9 cellular contexts compared by ENCODE assay signal in genomic region chr1:161021959-161022332, GRCh38. TPM values are rescaled to one million over a fixed set of nuclear protein-coding genes. Genes with fewer than 3 reads are reported as not detected.
DNase-seq lines count a peak whose midpoint lies in the region; ATAC-seq and TF ChIP-seq lines count a peak whose summit lies in the region.
"Had no signal": no experiment of that assay in that cellular context is flagged by ENCODE, and none has a peak within 500 bp of the region (broad histone marks: within the 10 kb centered on the region; RNA-seq: fewer than 3 reads in every experiment).

No MANE protein-coding gene starts in this region.

- H3K9me3 ChIP-seq in iPS-18c (ENCODE audit: control insufficient read depth, insufficient read depth, low read length) (no peaks in the 10 kb centered on the region), transverse colon (no peaks in the 10 kb centered on the region)

- peak overlapping the region; percentile 60; the same call in 1 of the 2 replicates for H3K4me3 ChIP-seq in iPS-18c (ENCODE audit: insufficient read depth, low read depth, low read length)
- peak overlapping the region in 3 of 4 donors; percentile 50 to 58 (median 51) for H3K4me3 ChIP-seq in transverse colon

- no peaks in the 10 kb centered on the region for H3K27me3 ChIP-seq in transverse colon

- no peak overlapping the region for H3K27ac Mint-ChIP-seq in activated T-cell treated with anti-CD3 and anti-CD28 coated beads, Interleukin-2, amount 50 U/mL, for 24 hours
- H3K27ac Mint-ChIP-seq in activated CD4-positive, alpha-beta memory T cell treated with anti-CD3 and anti-CD28 coated beads, Interleukin-2, amount 10 ng/mL, durations not matched to agents 7 days and 5 days: no peak overlapping the region

- no peak for ATAC-seq in Right ventricle myocardium superior (ENCODE audit: poor library complexity)

- TF ChIP-seq EP300 in transverse colon (IDR thresholded peaks at IDR 0.05; ENCODE audit: low read depth): no peak

- H3K4me1 ChIP-seq in transverse colon: peaks cover 0 to 35% (median 24%) of the 10 kb centered on the region in 4 donors

- no peak for DNase-seq in activated T-cell treated with anti-CD3 and anti-CD28 coated beads, Interleukin-2, amount 50 U/mL, for 24 hours
- no peak for DNase-seq in activated T-cell treated with anti-CD3 and anti-CD28 coated beads, Interleukin-2, amount 50 U/mL, for 48 hours
- DNase-seq in activated CD4-positive, alpha-beta memory T cell treated with anti-CD3 and anti-CD28 coated beads, Interleukin-2, amount 10 ng/mL, durations not matched to agents 7 days and 5 days: no peak
- DNase-seq in transverse colon: no peak
- no peak for DNase-seq in Right ventricle myocardium superior
- DNase-seq in SIG-M5 treated with dmso at 0.1 percent for 504 hours (lab: John Stamatoyannopoulos, UW; ENCODE audit: unreplicated experiment): no peak
- DNase-seq in GDM1 (lab: John Stamatoyannopoulos, UW): no peak
- DNase-seq: foreskin fibroblast had no signal

- H3K27me3 Mint-ChIP-seq in activated T-cell treated with anti-CD3 and anti-CD28 coated beads, Interleukin-2, amount 50 U/mL, for 24 hours: no peaks in the 10 kb centered on the region
- H3K27me3 Mint-ChIP-seq in activated CD4-positive, alpha-beta memory T cell treated with anti-CD3 and anti-CD28 coated beads, Interleukin-2, amount 10 ng/mL, durations not matched to agents 7 days and 5 days: peaks cover 4% of the 10 kb centered on the region

- POLR2A ChIA-PET in activated CD4-positive, alpha-beta memory T cell treated with anti-CD3 and anti-CD28 coated beads, Interleukin-2, amount 10 ng/mL, durations not matched to agents 7 days and 5 days (lab: Charles Lee): interaction anchor here (1.0 to 3.1 kb wide), 10 partner anchors 9 to 75 kb away, joined by 3 to 41 read pairs (median 8); partner anchors contain the start of genes ARHGAP30, TSTD1 and USF1

- H3K9me3 Mint-ChIP-seq in activated T-cell treated with anti-CD3 and anti-CD28 coated beads, Interleukin-2, amount 50 U/mL, for 24 hours: peaks cover 2% of the 10 kb centered on the region
- H3K9me3 Mint-ChIP-seq in activated CD4-positive, alpha-beta memory T cell treated with anti-CD3 and anti-CD28 coated beads, Interleukin-2, amount 10 ng/mL, durations not matched to agents 7 days and 5 days: peaks cover 2% of the 10 kb centered on the region

- H3K4me1 Mint-ChIP-seq in activated T-cell treated with anti-CD3 and anti-CD28 coated beads, Interleukin-2, amount 50 U/mL, for 24 hours (ENCODE audit: low read depth): peaks cover 45% of the 10 kb centered on the region
- H3K4me1 Mint-ChIP-seq in activated CD4-positive, alpha-beta memory T cell treated with anti-CD3 and anti-CD28 coated beads, Interleukin-2, amount 10 ng/mL, durations not matched to agents 7 days and 5 days: peaks cover 34% of the 10 kb centered on the region

- TF ChIP-seq CTCF in transverse colon (IDR thresholded peaks at IDR 0.05): no peak

- intact Hi-C loops in transverse colon (cut with DNase I; ENCODE audit: low total_unique reads): no loop called here
- intact Hi-C loops in Right ventricle myocardium superior (cut with DNase I): no loop called here

- H3K36me3 Mint-ChIP-seq in activated T-cell treated with anti-CD3 and anti-CD28 coated beads, Interleukin-2, amount 50 U/mL, for 24 hours (ENCODE audit: low read depth): peaks cover 3% of the 10 kb centered on the region
- H3K36me3 Mint-ChIP-seq in activated CD4-positive, alpha-beta memory T cell treated with anti-CD3 and anti-CD28 coated beads, Interleukin-2, amount 10 ng/mL, durations not matched to agents 7 days and 5 days (ENCODE audit: low read depth): peaks cover 1% of the 10 kb centered on the region

- H3K27ac ChIP-seq in transverse colon: peak overlapping the region; percentile 81 to 90 (median 86)

- H3K4me3 Mint-ChIP-seq in activated T-cell treated with anti-CD3 and anti-CD28 coated beads, Interleukin-2, amount 50 U/mL, for 24 hours: peak overlapping the region; percentile 86
- H3K4me3 Mint-ChIP-seq in activated CD4-positive, alpha-beta memory T cell treated with anti-CD3 and anti-CD28 coated beads, Interleukin-2, amount 10 ng/mL, durations not matched to agents 7 days and 5 days: peak overlapping the region; percentile 85

- no peaks in the 10 kb centered on the region for H3K36me3 ChIP-seq in transverse colon

- in situ Hi-C loops in transverse colon (cut with MboI; ENCODE audit: low pct_ligation_motif_present in 1 of 4, low pct_unique_long_range_greater_than_20kb in 1 of 4, low sequenced_read_pairs in 3 of 4): no loop called here

- WGBS in transverse colon (ENCODE audit: low coverage in 1 of 2), 2 donors: 60 to 67% methylated on average over 2 of the region's 2 CpGs

- no peak for TF ChIP-seq POLR2A in transverse colon (IDR thresholded peaks at IDR 0.05)

- CTCF ChIA-PET in activated CD4-positive, alpha-beta memory T cell treated with anti-CD3 and anti-CD28 coated beads, Interleukin-2, amount 10 ng/mL, durations not matched to agents 7 days and 5 days (lab: Charles Lee): interaction anchor here (0.5 to 2.5 kb wide), 11 partner anchors 9 to 852 kb away, joined by 3 to 15 read pairs (median 4); partner anchors contain the start of genes KLHDC9, NDUFS2, TSTD1 and UFC1

RNA-seq across cellular contexts. Expression of gene F11R, which starts 1.0 kb away (rescaled TPM):
- 10 to 100 TPM; 13.9 to 16.2 TPM for total RNA-seq in activated CD4-positive, alpha-beta memory T cell treated with anti-CD3 and anti-CD28 coated beads, Interleukin-2, amount 10 ng/mL, durations not matched to agents 7 days and 5 days
- total RNA-seq in transverse colon: 100 to 1,000 TPM in 2 of 4 donors, 10 to 100 TPM in 2; 91.7 to 126 (median 105) TPM
- total RNA-seq in Right ventricle myocardium superior: 10.1 TPM

RNA-seq across cellular contexts. Expression of gene TSTD1, which starts 16.8 kb away (rescaled TPM):
- total RNA-seq in activated CD4-positive, alpha-beta memory T cell treated with anti-CD3 and anti-CD28 coated beads, Interleukin-2, amount 10 ng/mL, durations not matched to agents 7 days and 5 days: 10 to 100 TPM; 56.1 to 63.8 TPM
- total RNA-seq in transverse colon (100 to 1,000 TPM; 104 to 224 (median 191) TPM), Right ventricle myocardium superior (9.3 TPM)

RNA-seq across cellular contexts. Expression of gene USF1, which starts 23.8 kb away (rescaled TPM):
- total RNA-seq in activated CD4-positive, alpha-beta memory T cell treated with anti-CD3 and anti-CD28 coated beads, Interleukin-2, amount 10 ng/mL, durations not matched to agents 7 days and 5 days: 10 to 100 TPM; 67.4 to 68.0 TPM
- total RNA-seq in transverse colon: 10 to 100 TPM; 34.4 to 78.2 (median 64.9) TPM
- total RNA-seq in Right ventricle myocardium superior: 28.4 TPM

RNA-seq across cellular contexts. Expression of gene ARHGAP30, which starts 47.7 kb away (rescaled TPM):
- 100 to 1,000 TPM; 331 to 339 TPM for total RNA-seq in activated CD4-positive, alpha-beta memory T cell treated with anti-CD3 and anti-CD28 coated beads, Interleukin-2, amount 10 ng/mL, durations not matched to agents 7 days and 5 days
- total RNA-seq in transverse colon (10 to 100 TPM in 1 of 4 donors, 1 to 10 TPM in 2, under 1 TPM in 1; 0.60 to 11.0 (median 4.4) TPM), Right ventricle myocardium superior (3.3 TPM)
